In the genomic region with DNA sequence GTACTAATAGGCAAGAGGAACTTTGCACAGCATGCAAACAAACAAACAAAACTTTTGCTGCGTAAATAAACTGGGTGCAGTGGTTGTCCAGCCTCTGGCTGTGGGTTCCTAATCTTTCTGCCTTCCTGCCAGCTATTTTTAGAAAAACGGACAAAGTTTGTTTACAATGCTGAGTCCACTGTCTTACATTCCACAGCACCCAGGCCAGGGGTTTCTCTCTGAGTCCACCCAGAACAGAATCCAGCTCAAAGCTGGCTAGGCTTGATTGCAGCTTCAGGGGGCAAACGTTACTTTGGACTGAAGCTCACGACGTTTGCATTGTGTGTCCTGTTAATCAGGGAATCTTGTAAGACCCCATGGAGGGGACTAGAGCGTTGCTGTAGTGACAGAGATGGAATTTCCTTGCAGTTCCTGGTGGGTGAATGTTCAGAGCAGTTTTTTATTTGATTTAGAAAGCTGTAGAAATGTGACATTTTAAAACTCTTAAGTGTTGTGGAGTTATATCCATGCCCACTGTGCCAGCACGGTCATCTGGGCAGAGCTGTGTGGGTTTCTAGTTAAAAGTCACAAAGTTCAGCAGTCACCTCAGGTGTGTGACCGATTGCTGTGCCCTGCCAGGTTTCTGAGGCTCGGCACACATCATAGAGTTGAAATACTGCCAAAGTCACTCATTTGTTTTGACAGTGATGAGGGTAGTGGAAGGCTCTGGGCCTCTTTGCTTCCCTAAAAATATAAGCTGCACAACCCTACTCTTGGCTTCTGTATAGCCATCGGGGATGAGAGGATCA, we compare ENCODE assay signal across 17 cellular contexts.
DNase-seq lines count a peak whose midpoint lies in the region; ATAC-seq, FAIRE-seq and TF ChIP-seq lines count a peak whose summit lies in the region.
"Had no signal": no experiment of that assay in that cellular context is flagged by ENCODE, and none has a peak within 500 bp of the region (broad histone marks: within the 10 kb centered on the region; RNA-seq: fewer than 3 reads in every experiment).

No MANE protein-coding gene starts in this region.

- DNase-seq in EL (peak; percentile 17), Panc1 (ENCODE audit: low read depth, low spot score) (no peak), endodermal cell (no peak), neural progenitor cell (ENCODE audit: low spot score) (peak; percentile 75), Ammon's horn (ENCODE audit: low spot score) (no peak), H54 (ENCODE audit: insufficient read length, low spot score) (no peak)
- no peak for DNase-seq in effector CD4-positive, alpha-beta T cell
- DNase-seq: activated CD4-positive, alpha-beta T cell treated with anti-CD3 and anti-CD28 coated beads, Interleukin-2, amount 10 ng/mL, durations not matched to agents 24 days and 14 days; activated naive CD8-positive, alpha-beta T cell treated with anti-CD3 and anti-CD28 coated beads, Interleukin-2, amount 10 ng/mL, durations not matched to agents 7 days and 5 days; activated T-cell treated with anti-CD3 and anti-CD28 coated beads, Interleukin-2, amount 50 U/mL, for 4 hours; glutamatergic neuron; NCI-H2171; Right ventricle myocardium superior had no signal

- ATAC-seq in Panc1, result peak; percentile 76
- ATAC-seq in HG03521 (IDR thresholded peaks at IDR 0.05; ENCODE audit: unreplicated experiment), result no peak
- ATAC-seq: activated T-cell treated with anti-CD3 and anti-CD28 coated beads, Interleukin-2, amount 50 U/mL, for 4 hours had no signal

- H3K36me3 ChIP-seq in Panc1 (ENCODE audit: control insufficient read depth, insufficient read depth, low read length) (no peaks in the 10 kb centered on the region), endodermal cell (ENCODE audit: control insufficient read depth, insufficient read depth, low read length) (no peaks in the 10 kb centered on the region), neural progenitor cell (no peaks in the 10 kb centered on the region)
- H3K36me3 ChIP-seq: suprapubic skin had no signal

- H3K9me3 ChIP-seq in Panc1 (ENCODE audit: control insufficient read depth, insufficient read depth, low read depth, low read length) (no peaks in the 10 kb centered on the region), endodermal cell (ENCODE audit: control insufficient read depth, low read length) (no peaks in the 10 kb centered on the region), neural progenitor cell (ENCODE audit: low read depth) (no peaks in the 10 kb centered on the region)
- H3K9me3 ChIP-seq: suprapubic skin had no signal

- peaks cover 9% of the 10 kb centered on the region for H3K4me1 ChIP-seq in Panc1 (ENCODE audit: control insufficient read depth, insufficient read depth, low read length)
- H3K4me1 ChIP-seq in endodermal cell (ENCODE audit: control insufficient read depth, insufficient read depth, low read length), result peaks cover 10% of the 10 kb centered on the region
- H3K4me1 ChIP-seq in neural progenitor cell, result peaks cover 23% of the 10 kb centered on the region
- H3K4me1 ChIP-seq: suprapubic skin had no signal

- peak overlapping the region; percentile 64 for H3K4me2 ChIP-seq in neural progenitor cell

- no peaks in the 10 kb centered on the region for H3K36me3 Mint-ChIP-seq in endodermal cell (ENCODE audit: low read depth)
- H3K36me3 Mint-ChIP-seq in neural progenitor cell, result no peaks in the 10 kb centered on the region
- H3K36me3 Mint-ChIP-seq: activated naive CD8-positive, alpha-beta T cell treated with anti-CD3 and anti-CD28 coated beads, Interleukin-2, amount 10 ng/mL, durations not matched to agents 7 days and 5 days had no signal

- no peaks in the 10 kb centered on the region for H3K79me2 ChIP-seq in neural progenitor cell (ENCODE audit: low read depth)

- in situ Hi-C loops in Panc1 (cut with HindIII; ENCODE audit: low pct_unique_long_range_greater_than_20kb, low sequenced_read_pairs), result no loop called here

- H3K27ac Mint-ChIP-seq in endodermal cell, result peak overlapping the region; percentile 55
- H3K27ac Mint-ChIP-seq in neural progenitor cell, result peak overlapping the region; percentile 98
- H3K27ac Mint-ChIP-seq: activated CD4-positive, alpha-beta T cell treated with anti-CD3 and anti-CD28 coated beads, Interleukin-2, amount 10 ng/mL, durations not matched to agents 24 days and 14 days; activated naive CD8-positive, alpha-beta T cell treated with anti-CD3 and anti-CD28 coated beads, Interleukin-2, amount 10 ng/mL, durations not matched to agents 7 days and 5 days had no signal

- H3K27me3 Mint-ChIP-seq in endodermal cell (ENCODE audit: insufficient read depth) (no peaks in the 10 kb centered on the region), neural progenitor cell (ENCODE audit: insufficient read depth, low read depth) (peaks cover 4% of the 10 kb centered on the region)

- CTCF ChIA-PET in Panc1 (lab: Charles Lee), result no interaction called here

- intact Hi-C loops in Panc1 (cut with micrococcal nuclease; ENCODE audit: unreplicated experiment), result no loop called here

- peaks cover 15% of the 10 kb centered on the region for H3K4me1 Mint-ChIP-seq in endodermal cell
- peaks cover 42% of the 10 kb centered on the region for H3K4me1 Mint-ChIP-seq in neural progenitor cell
- H3K4me1 Mint-ChIP-seq: activated CD4-positive, alpha-beta T cell treated with anti-CD3 and anti-CD28 coated beads, Interleukin-2, amount 10 ng/mL, durations not matched to agents 24 days and 14 days had no signal

- H2AFZ ChIP-seq in neural progenitor cell (replicated peaks), result peak overlapping the region; percentile 88

- TF ChIP-seq CTCF in Panc1 (IDR thresholded peaks at IDR 0.05) (no peak), endodermal cell (conservative IDR thresholded peaks at IDR 0.05) (no peak), neural progenitor cell (IDR thresholded peaks at IDR 0.05) (no peak)

- H3K4me3 ChIP-seq in Panc1 (ENCODE audit: low read depth in 2 of 2, low read length in 2 of 2), result no peak overlapping the region
- H3K4me3 ChIP-seq in endodermal cell (ENCODE audit: low read length), result no peak overlapping the region
- no peak overlapping the region for H3K4me3 ChIP-seq in neural progenitor cell
- H3K4me3 ChIP-seq: suprapubic skin had no signal

- FAIRE-seq in H54 (lab: Jason Lieb, UNC), result no peak
- FAIRE-seq: GM19239, HTR-8/SVneo had no signal

- H3K27ac ChIP-seq in Panc1 (ENCODE audit: low read length) (no peak overlapping the region; the same call in 1 of the 2 replicates), endodermal cell (ENCODE audit: low read depth, low read length) (peak overlapping the region; percentile 32), neural progenitor cell (peak overlapping the region; percentile 79)
- H3K27ac ChIP-seq: suprapubic skin had no signal

- no peak overlapping the region for H3K4me3 Mint-ChIP-seq in endodermal cell
- H3K4me3 Mint-ChIP-seq in neural progenitor cell, result peak overlapping the region; percentile 72
- H3K4me3 Mint-ChIP-seq: activated CD4-positive, alpha-beta T cell treated with anti-CD3 and anti-CD28 coated beads, Interleukin-2, amount 10 ng/mL, durations not matched to agents 24 days and 14 days; activated naive CD8-positive, alpha-beta T cell treated with anti-CD3 and anti-CD28 coated beads, Interleukin-2, amount 10 ng/mL, durations not matched to agents 7 days and 5 days; activated T-cell treated with anti-CD3 and anti-CD28 coated beads, Interleukin-2, amount 50 U/mL, for 4 hours had no signal

- no peaks in the 10 kb centered on the region for H4K20me1 ChIP-seq in neural progenitor cell (ENCODE audit: low read depth)

- H3K9me3 Mint-ChIP-seq in endodermal cell, result no peaks in the 10 kb centered on the region
- H3K9me3 Mint-ChIP-seq in neural progenitor cell, result peaks cover 17% of the 10 kb centered on the region
- H3K9me3 Mint-ChIP-seq: activated CD4-positive, alpha-beta T cell treated with anti-CD3 and anti-CD28 coated beads, Interleukin-2, amount 10 ng/mL, durations not matched to agents 24 days and 14 days; activated naive CD8-positive, alpha-beta T cell treated with anti-CD3 and anti-CD28 coated beads, Interleukin-2, amount 10 ng/mL, durations not matched to agents 7 days and 5 days; activated T-cell treated with anti-CD3 and anti-CD28 coated beads, Interleukin-2, amount 50 U/mL, for 4 hours had no signal

- peaks cover 9% of the 10 kb centered on the region for H3F3A ChIP-seq in neural progenitor cell (ENCODE audit: low read depth)

- H3K9ac ChIP-seq in endodermal cell (ENCODE audit: extremely low read depth, low read length, poor library complexity, severe bottlenecking), result no peak overlapping the region
- no peak overlapping the region for H3K9ac ChIP-seq in neural progenitor cell

- 59 to 66% methylated on average over 9 to 10 of the region's 10 CpGs for whole genome bisulfite sequencing in endodermal cell (ENCODE audit: insufficient coverage in 1 of 2, insufficient read length in 1 of 2), 2 experiments

- POLR2A ChIA-PET in Panc1 (lab: Charles Lee), result interaction anchor here (0.6 kb wide), 1 partner anchor 1235 kb away, joined by 3 read pairs; no protein-coding TSS in a partner anchor

- no TSS peak for BruUV-seq in Panc1 (replicated peaks; lab: Mats Ljungman, UMichigan)

- no peak for TF ChIP-seq POLR2A in H54 (IDR thresholded peaks at IDR 0.05; ENCODE audit: low read depth, low read length)

- H3K27me3 ChIP-seq in Panc1 (ENCODE audit: control insufficient read depth, insufficient read depth, low read length), result no peaks in the 10 kb centered on the region
- H3K27me3 ChIP-seq in endodermal cell (ENCODE audit: control insufficient read depth, insufficient read depth, low read length, poor library complexity, severe bottlenecking), result no peaks in the 10 kb centered on the region
- no peaks in the 10 kb centered on the region for H3K27me3 ChIP-seq in neural progenitor cell
- H3K27me3 ChIP-seq: suprapubic skin had no signal

Comparison
In these comparisons a context has a peak if more than half of its experiments do, and no peak if none do; other contexts are left out.
1. DNase-seq: peak in EL (single experiment) and neural progenitor cell (single experiment); none in Panc1 (single experiment), endodermal cell (single experiment), Ammon's horn (single experiment), H54 (single experiment) and effector CD4-positive, alpha-beta T cell (single experiment).